Comparison of ENCODE assay signal across 21 cellular contexts in the genomic region with DNA sequence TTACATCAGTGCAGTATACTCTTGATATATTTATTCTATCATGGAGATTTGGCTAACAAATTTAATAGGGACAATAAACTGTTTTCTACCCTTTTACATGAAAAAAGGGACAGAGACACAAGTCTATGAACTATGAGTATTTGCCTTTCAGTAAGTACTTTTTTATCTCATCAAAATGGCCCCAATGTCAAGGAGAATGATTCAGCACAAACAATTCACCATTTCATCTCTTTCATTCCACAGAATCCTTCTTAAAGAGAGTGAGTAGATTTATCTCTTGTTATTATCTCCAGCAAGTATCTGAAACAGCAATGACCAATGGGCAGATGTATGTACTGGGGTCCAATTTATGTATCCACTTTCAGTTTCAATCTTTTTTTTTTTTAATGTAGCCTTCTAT.
DNase-seq lines count a peak whose midpoint lies in the region; ATAC-seq, FAIRE-seq and TF ChIP-seq lines count a peak whose summit lies in the region.
"Had no signal": no experiment of that assay in that cellular context is flagged by ENCODE, and none has a peak within 500 bp of the region (broad histone marks: within the 10 kb centered on the region; RNA-seq: fewer than 3 reads in every experiment).

No MANE protein-coding gene starts in this region.

- H3K9ac ChIP-seq in K562 (ENCODE audit: insufficient read depth in 1 of 2, low read depth in 2 of 2, low read length in 2 of 2) = no peak overlapping the region
- H3K9ac ChIP-seq: BLaER1 had no signal

- FAIRE-seq in K562 (lab: Jason Lieb, UNC) = no peak
- FAIRE-seq: D721Med, GM12878, GM18507, H54 had no signal

- no peaks in the 10 kb centered on the region for H3K9me3 ChIP-seq in K562 (replicated peaks; ENCODE audit: control insufficient read depth, insufficient read depth, low read depth, low read length)
- H3K9me3 ChIP-seq: BLaER1, HAP-1 had no signal

- no peak for TF ChIP-seq RAD21 in K562 (CRISPR knock-in tag; conservative IDR thresholded peaks at IDR 0.05 in 1 of 2, IDR thresholded peaks at IDR 0.05 in 1 of 2)

- ATAC-seq in K562 (no peak), WTC11 (no peak)
- ATAC-seq: CD8-positive, alpha-beta T cell; GM12878 had no signal

- intact Hi-C loops in K562 (cut with micrococcal nuclease) = no loop called here

- TF ChIP-seq EP300 in K562 (IDR thresholded peaks at IDR 0.05; ENCODE audit: low read length) = no peak

- no peak overlapping the region for H3K27ac ChIP-seq in K562 (ENCODE audit: extremely low read depth, low read depth, low read length)
- H3K27ac ChIP-seq: BLaER1, C4-2B had no signal

- H2AFZ ChIP-seq in K562 (ENCODE audit: low read depth, low read length) = no peak overlapping the region

- H3K27me3 Mint-ChIP-seq in WTC11 (ENCODE audit: low read depth) = no peaks in the 10 kb centered on the region
- H3K27me3 Mint-ChIP-seq: B cell; CD4-positive, CD25-positive, alpha-beta regulatory T cell had no signal

- H3K4me1 ChIP-seq in K562 (replicated peaks in 1 of 2; ENCODE audit: control insufficient read depth in 2 of 2, insufficient read depth in 2 of 2, low read length in 2 of 2) = no peaks in the 10 kb centered on the region
- H3K4me1 ChIP-seq: HAP-1 had no signal

- DNase-seq in COLO829 (ENCODE audit: low spot score) = peak; percentile 7
- peak; percentile 2 for DNase-seq in RPMI7951 (ENCODE audit: low read depth)
- DNase-seq in K562 (ENCODE audit: extremely low read depth in 1 of 4, low spot score in 3 of 4) = no peak
- peak; percentile 44 for DNase-seq in iris pigment epithelial cell (ENCODE audit: low read depth)
- DNase-seq in WTC11 (ENCODE audit: low spot score) = no peak
- DNase-seq in AG08395 (ENCODE audit: low spot score) = no peak
- DNase-seq: CD4-positive, CD25-positive, alpha-beta regulatory T cell; CD8-positive, alpha-beta T cell; DMS 273 treated with DMSO at 0.1 percent for 48 hours; DMS79; GDM1; GOT3; HFFc6 had no signal

- no peaks in the 10 kb centered on the region for H3K9me1 ChIP-seq in K562 (ENCODE audit: control insufficient read depth, insufficient read depth, low read length)

- no peak overlapping the region for H3K4me3 Mint-ChIP-seq in WTC11
- H3K4me3 Mint-ChIP-seq: B cell; CD4-positive, CD25-positive, alpha-beta regulatory T cell; CD8-positive, alpha-beta T cell; HFFc6 had no signal

- CTCF ChIA-PET in K562 (lab: Yijun Ruan, JAX; ENCODE audit: low intra/inter-chr PET ratio) (no interaction called here), WTC11 (lab: Charles Lee) (no interaction called here)

- TF ChIP-seq POLR2A in K562 (conservative IDR thresholded peaks at IDR 0.05) = no peak

- no peaks in the 10 kb centered on the region for H3K27me3 ChIP-seq in K562 (ENCODE audit: control insufficient read depth in 2 of 2, insufficient read depth in 2 of 2, low read length in 2 of 2)
- H3K27me3 ChIP-seq: BLaER1 had no signal

- no peak overlapping the region for H3K27ac Mint-ChIP-seq in WTC11
- H3K27ac Mint-ChIP-seq: B cell; CD4-positive, CD25-positive, alpha-beta regulatory T cell; CD8-positive, alpha-beta T cell; HFFc6 had no signal

- H3K4me3 ChIP-seq in K562 = no peak overlapping the region
- H3K4me3 ChIP-seq: BLaER1, GM12878, HAP-1 had no signal

- BruUV-seq in K562 (replicated peaks; lab: Mats Ljungman, UMichigan) = no TSS peak

- H3K9me3 Mint-ChIP-seq in WTC11 = no peaks in the 10 kb centered on the region
- H3K9me3 Mint-ChIP-seq: CD8-positive, alpha-beta T cell; HFFc6 had no signal

- POLR2A ChIA-PET in K562 (lab: Yijun Ruan, JAX) (no interaction called here), WTC11 (lab: Charles Lee) (no interaction called here)

- H3K4me2 ChIP-seq in K562 (ENCODE audit: insufficient read depth, low read length) = no peak overlapping the region
- H3K4me2 ChIP-seq: BLaER1 had no signal

- H3K4me1 Mint-ChIP-seq in WTC11 = peaks cover 24% of the 10 kb centered on the region
- H3K4me1 Mint-ChIP-seq: B cell; CD4-positive, CD25-positive, alpha-beta regulatory T cell had no signal

- TF ChIP-seq CTCF in K562 (IDR thresholded peaks at IDR 0.05 in 2 of 3, conservative IDR thresholded peaks at IDR 0.05 in 1 of 3; ENCODE audit: insufficient read depth in 2 of 3, low read depth in 1 of 3, low read length in 3 of 3) (no peak), WTC11 (IDR thresholded peaks at IDR 0.05) (no peak)

- in situ Hi-C loops in K562 (cut with MboI) = no loop called here

- no peaks in the 10 kb centered on the region for H3K79me2 ChIP-seq in K562 (ENCODE audit: control insufficient read depth, insufficient read depth, low read length)

- H3K36me3 ChIP-seq in K562 (ENCODE audit: control insufficient read depth, insufficient read depth, low read length) = no peaks in the 10 kb centered on the region
- H3K36me3 ChIP-seq: BLaER1, HAP-1 had no signal

- H3K36me3 Mint-ChIP-seq in WTC11 = no peaks in the 10 kb centered on the region
- H3K36me3 Mint-ChIP-seq: CD4-positive, CD25-positive, alpha-beta regulatory T cell; CD8-positive, alpha-beta T cell had no signal

- H4K20me1 ChIP-seq in K562 (replicated peaks; ENCODE audit: control insufficient read depth, insufficient read depth, low read length) = no peaks in the 10 kb centered on the region
- H4K20me1 ChIP-seq: BLaER1 had no signal

TF ChIP-seq in WTC11, 78 proteins besides CTCF, POLR2A, EP300 and RAD21:
- TF ChIP-seq ZNF671 (CRISPR knock-in tag; IDR thresholded peaks at IDR 0.05) = no peak
- no peak for TF ChIP-seq NR1H2 (CRISPR knock-in tag; IDR thresholded peaks at IDR 0.05)
- no peak for TF ChIP-seq GABPB1 (CRISPR knock-in tag; IDR thresholded peaks at IDR 0.05)
- TF ChIP-seq TEAD1 (CRISPR knock-in tag; IDR thresholded peaks at IDR 0.05) = no peak
- no peak for TF ChIP-seq ELF4 (CRISPR knock-in tag; IDR thresholded peaks at IDR 0.05; ENCODE audit: low read depth)
- TF ChIP-seq SOX15 (CRISPR knock-in tag; IDR thresholded peaks at IDR 0.05) = no peak
- no peak for TF ChIP-seq ZNF263 (CRISPR knock-in tag; IDR thresholded peaks at IDR 0.05; ENCODE audit: low read depth)
- TF ChIP-seq NR2C2 (CRISPR knock-in tag; IDR thresholded peaks at IDR 0.05) = no peak
- no peak for TF ChIP-seq CBFB (CRISPR knock-in tag; IDR thresholded peaks at IDR 0.05; ENCODE audit: low read depth)
- no peak for TF ChIP-seq RELA (CRISPR knock-in tag; IDR thresholded peaks at IDR 0.05; ENCODE audit: borderline replicate concordance)

Comparison
In these comparisons a context has a peak if more than half of its experiments do, and no peak if none do; other contexts are left out.
1. DNase-seq: peak in COLO829 (single experiment), RPMI7951 (single experiment) and iris pigment epithelial cell (single experiment); none in K562 (0 of 4), WTC11 (single experiment) and AG08395 (single experiment).